Comparison of ENCODE assay signal across 1 cellular context in the genomic region with DNA sequence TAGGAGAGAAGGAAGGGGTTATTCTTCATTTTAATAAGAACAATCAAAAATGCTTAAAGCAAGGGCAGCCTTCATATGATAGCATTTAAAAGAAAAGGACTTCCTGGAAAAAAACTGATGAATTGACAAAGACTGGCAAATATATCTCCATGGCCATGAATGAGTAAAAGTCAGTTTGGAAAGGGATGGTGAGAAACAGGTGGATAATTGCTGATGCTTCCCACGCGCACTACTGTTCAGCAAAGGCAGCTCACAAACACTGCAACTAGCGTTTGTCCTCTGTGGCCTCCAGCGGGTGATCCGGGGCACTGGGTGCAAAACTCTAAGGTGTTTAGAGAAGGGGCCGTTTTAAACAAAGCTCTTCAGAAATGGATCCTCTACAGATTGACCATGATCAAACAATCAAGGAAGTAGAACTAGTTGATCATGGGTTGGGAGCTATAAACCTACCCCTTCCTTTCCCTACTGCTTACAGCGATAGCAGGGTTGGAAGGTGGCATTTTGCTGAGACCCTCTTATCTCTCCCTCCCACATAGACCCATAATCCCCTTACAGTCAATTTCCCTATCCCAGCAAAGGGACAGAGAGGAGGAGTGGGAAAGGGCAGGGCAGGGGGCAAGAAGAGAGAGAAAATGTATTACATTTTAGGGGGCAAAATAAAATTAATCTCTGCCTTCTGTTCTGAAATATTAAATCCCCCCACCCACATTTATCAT.
TF ChIP-seq lines count a peak whose summit lies in the region.

No MANE protein-coding gene starts in this region.

TF ChIP-seq in HepG2, 621 proteins besides CTCF, POLR2A, EP300 and RAD21:
- TF ChIP-seq CREB1 (IDR thresholded peaks at IDR 0.05) (no peak), CREB1 (CRISPR knock-in tag; IDR thresholded peaks at IDR 0.05) (no peak), POGZ (CRISPR knock-in tag; IDR thresholded peaks at IDR 0.05) (0 out of 2 replicates have a peak, but pooled peaks have one; percentile 26), MAFK (conservative IDR thresholded peaks at IDR 0.05 in 1 of 2, IDR thresholded peaks at IDR 0.05 in 1 of 2; ENCODE audit: low read length in 2 of 2) (peak in 1 of 2 experiments; percentile 27; a peak in 1 of 4 replicates), GLI4 (CRISPR knock-in tag; IDR thresholded peaks at IDR 0.05; ENCODE audit: borderline replicate concordance) (no peak), MAFF (IDR thresholded peaks at IDR 0.05; ENCODE audit: low read depth, low read length) (0 out of 2 replicates have a peak, but pooled peaks have one; percentile 16), ZBTB38 (CRISPR knock-in tag; IDR thresholded peaks at IDR 0.05) (peak; percentile 89), ZNF335 (CRISPR knock-in tag; IDR thresholded peaks at IDR 0.05) (no peak), ZNF776 (CRISPR knock-in tag; IDR thresholded peaks at IDR 0.05) (no peak), PRPF4 (IDR thresholded peaks at IDR 0.05; ENCODE audit: low read depth, low read length, poor library complexity, severe bottlenecking) (peak; percentile 23), ZNF24 (IDR thresholded peaks at IDR 0.05) (no peak), HNRNPK (IDR thresholded peaks at IDR 0.05; ENCODE audit: low read depth, low read length, poor library complexity, severe bottlenecking) (no peak), SOX6 (IDR thresholded peaks at IDR 0.05) (no peak), SOX6 (CRISPR knock-in tag; IDR thresholded peaks at IDR 0.05) (peak; percentile 18; the same call in 1 of the 2 replicates)
- TF ChIP-seq, protein P1, sequence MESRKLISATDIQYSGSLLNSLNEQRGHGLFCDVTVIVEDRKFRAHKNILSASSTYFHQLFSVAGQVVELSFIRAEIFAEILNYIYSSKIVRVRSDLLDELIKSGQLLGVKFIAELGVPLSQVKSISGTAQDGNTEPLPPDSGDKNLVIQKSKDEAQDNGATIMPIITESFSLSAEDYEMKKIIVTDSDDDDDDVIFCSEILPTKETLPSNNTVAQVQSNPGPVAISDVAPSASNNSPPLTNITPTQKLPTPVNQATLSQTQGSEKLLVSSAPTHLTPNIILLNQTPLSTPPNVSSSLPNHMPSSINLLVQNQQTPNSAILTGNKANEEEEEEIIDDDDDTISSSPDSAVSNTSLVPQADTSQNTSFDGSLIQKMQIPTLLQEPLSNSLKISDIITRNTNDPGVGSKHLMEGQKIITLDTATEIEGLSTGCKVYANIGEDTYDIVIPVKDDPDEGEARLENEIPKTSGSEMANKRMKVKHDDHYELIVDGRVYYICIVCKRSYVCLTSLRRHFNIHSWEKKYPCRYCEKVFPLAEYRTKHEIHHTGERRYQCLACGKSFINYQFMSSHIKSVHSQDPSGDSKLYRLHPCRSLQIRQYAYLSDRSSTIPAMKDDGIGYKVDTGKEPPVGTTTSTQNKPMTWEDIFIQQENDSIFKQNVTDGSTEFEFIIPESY (CRISPR knock-in tag; IDR thresholded peaks at IDR 0.05) = peak; percentile 97
